ENCODE assay signal across 8 cellular contexts in the genomic region with DNA sequence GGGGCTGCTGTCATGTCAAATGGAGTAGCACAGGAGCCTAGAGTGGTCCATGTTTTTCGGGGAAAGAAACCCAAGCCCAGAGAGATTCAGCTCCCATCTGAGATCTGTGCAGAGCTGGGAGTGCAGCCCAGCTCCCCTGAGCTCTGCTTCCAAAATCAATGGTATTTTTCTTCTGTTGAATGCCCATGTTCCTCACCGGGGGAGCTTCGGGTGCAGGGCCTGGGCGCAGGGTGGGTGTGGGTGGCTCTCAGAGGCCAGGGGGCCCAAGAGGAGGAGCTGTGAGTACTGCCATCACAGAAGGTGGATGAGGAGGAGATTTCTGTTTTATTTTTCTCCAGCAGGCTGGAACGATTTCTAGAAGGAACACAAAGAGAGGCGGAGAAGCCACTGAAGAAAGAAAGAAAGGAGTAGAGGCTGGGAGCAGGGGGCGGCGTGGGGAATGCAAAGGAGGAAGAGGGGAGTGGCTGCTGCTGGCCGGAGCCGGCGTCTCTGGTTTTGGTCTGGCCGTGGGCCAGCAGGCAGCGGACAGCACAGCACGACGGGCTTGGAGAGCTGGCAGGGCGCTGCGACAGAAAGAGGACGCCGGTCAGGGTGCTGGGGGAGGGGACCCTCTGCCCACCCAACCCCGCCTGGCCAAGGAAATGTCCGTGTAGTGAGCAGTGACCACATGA.
DNase-seq lines count a peak whose midpoint lies in the region; ATAC-seq, FAIRE-seq and TF ChIP-seq lines count a peak whose summit lies in the region.
"Had no signal": no experiment of that assay in that cellular context is flagged by ENCODE, and none has a peak within 500 bp of the region (broad histone marks: within the 10 kb centered on the region; RNA-seq: fewer than 3 reads in every experiment).

No MANE protein-coding gene starts in this region.

- 60% methylated on average over 21 of the region's 21 CpGs for WGBS in thymus

- H3K27ac ChIP-seq in breast epithelium: peak overlapping the region; percentile 42 to 54
- H3K27ac ChIP-seq in thymus (ENCODE audit: low read depth): peak overlapping the region; percentile 5

- no peak for TF ChIP-seq POLR2A in breast epithelium (IDR thresholded peaks at IDR 0.05)

- H3K9me3 ChIP-seq in breast epithelium (no peaks in the 10 kb centered on the region), thymus (ENCODE audit: control insufficient read depth) (no peaks in the 10 kb centered on the region)

- H3K36me3 ChIP-seq in breast epithelium (no peaks in the 10 kb centered on the region), thymus (ENCODE audit: control insufficient read depth, insufficient read depth) (no peaks in the 10 kb centered on the region)

- no peak for TF ChIP-seq CTCF in breast epithelium (IDR thresholded peaks at IDR 0.05)

- H3K4me3 ChIP-seq in breast epithelium (peak overlapping the region; percentile 17 to 55 (median 38)), thymus (ENCODE audit: low read length) (no peak overlapping the region)

- TF ChIP-seq EP300 in Ishikawa (IDR thresholded peaks at IDR 0.05; ENCODE audit: borderline replicate concordance): peak; percentile 72; the same call in 1 of the 2 replicates

- FAIRE-seq in GM19239 (lab: Jason Lieb, UNC): no peak

- intact Hi-C loops in breast epithelium (cut with DNase I; ENCODE audit: low total_unique reads): no loop called here

- no peaks in the 10 kb centered on the region for H3K27me3 ChIP-seq in breast epithelium
- no peaks in the 10 kb centered on the region for H3K27me3 ChIP-seq in thymus (ENCODE audit: control insufficient read depth, insufficient read depth)

- no peak; the same call in 1 of the 2 replicates for TF ChIP-seq RAD21 in Ishikawa (IDR thresholded peaks at IDR 0.05; ENCODE audit: low read depth)

- peak in 1 of 2 donors; percentile 25 for DNase-seq in breast epithelium (ENCODE audit: low spot score in 2 of 2)
- DNase-seq in left lobe of liver (ENCODE audit: low spot score): peak; percentile 53
- DNase-seq in NOMO-1 treated with dmso at 0.1 percent for 144 hours (lab: John Stamatoyannopoulos, UW; ENCODE audit: unreplicated experiment): no peak
- DNase-seq in GM19239 (ENCODE audit: insufficient read length, low spot score): no peak
- no peak for DNase-seq in activated gamma-delta T cell treated with Interleukin-2 at 50 U/mL for 16 hours
- DNase-seq: naive B cell had no signal

- peak; percentile 59 for ATAC-seq in left lobe of liver

- H3K4me1 ChIP-seq in breast epithelium (peaks cover 0 to 19% of the 10 kb centered on the region in 2 donors), thymus (ENCODE audit: control insufficient read depth, insufficient read depth, low read length) (no peaks in the 10 kb centered on the region)

TF ChIP-seq in Ishikawa, 13 proteins besides CTCF, POLR2A, EP300 and RAD21:
- TF ChIP-seq TAF1 (IDR thresholded peaks at IDR 0.05; ENCODE audit: low read depth) (no peak), FOXM1 (IDR thresholded peaks at IDR 0.05; ENCODE audit: borderline replicate concordance, low read depth) (no peak), CREB1 (IDR thresholded peaks at IDR 0.05; ENCODE audit: low read depth) (no peak), EGR1 (IDR thresholded peaks at IDR 0.05) (no peak), CEBPB (IDR thresholded peaks at IDR 0.05) (no peak), TEAD4 (IDR thresholded peaks at IDR 0.05) (peak; percentile 64; the same call in 1 of the 2 replicates), TCF12 (IDR thresholded peaks at IDR 0.05; ENCODE audit: low read depth) (peak; percentile 78), ZBTB7A (IDR thresholded peaks at IDR 0.05; ENCODE audit: low read depth) (peak; percentile 89), NFIC (IDR thresholded peaks at IDR 0.05) (peak; percentile 89), YY1 (IDR thresholded peaks at IDR 0.05; ENCODE audit: low read depth) (no peak)
- TF ChIP-seq, protein P1, sequence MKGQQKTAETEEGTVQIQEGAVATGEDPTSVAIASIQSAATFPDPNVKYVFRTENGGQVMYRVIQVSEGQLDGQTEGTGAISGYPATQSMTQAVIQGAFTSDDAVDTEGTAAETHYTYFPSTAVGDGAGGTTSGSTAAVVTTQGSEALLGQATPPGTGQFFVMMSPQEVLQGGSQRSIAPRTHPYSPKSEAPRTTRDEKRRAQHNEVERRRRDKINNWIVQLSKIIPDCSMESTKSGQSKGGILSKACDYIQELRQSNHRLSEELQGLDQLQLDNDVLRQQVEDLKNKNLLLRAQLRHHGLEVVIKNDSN (IDR thresholded peaks at IDR 0.05): peak; percentile 22; the same call in 1 of the 2 replicates
- TF ChIP-seq, protein P2, sequence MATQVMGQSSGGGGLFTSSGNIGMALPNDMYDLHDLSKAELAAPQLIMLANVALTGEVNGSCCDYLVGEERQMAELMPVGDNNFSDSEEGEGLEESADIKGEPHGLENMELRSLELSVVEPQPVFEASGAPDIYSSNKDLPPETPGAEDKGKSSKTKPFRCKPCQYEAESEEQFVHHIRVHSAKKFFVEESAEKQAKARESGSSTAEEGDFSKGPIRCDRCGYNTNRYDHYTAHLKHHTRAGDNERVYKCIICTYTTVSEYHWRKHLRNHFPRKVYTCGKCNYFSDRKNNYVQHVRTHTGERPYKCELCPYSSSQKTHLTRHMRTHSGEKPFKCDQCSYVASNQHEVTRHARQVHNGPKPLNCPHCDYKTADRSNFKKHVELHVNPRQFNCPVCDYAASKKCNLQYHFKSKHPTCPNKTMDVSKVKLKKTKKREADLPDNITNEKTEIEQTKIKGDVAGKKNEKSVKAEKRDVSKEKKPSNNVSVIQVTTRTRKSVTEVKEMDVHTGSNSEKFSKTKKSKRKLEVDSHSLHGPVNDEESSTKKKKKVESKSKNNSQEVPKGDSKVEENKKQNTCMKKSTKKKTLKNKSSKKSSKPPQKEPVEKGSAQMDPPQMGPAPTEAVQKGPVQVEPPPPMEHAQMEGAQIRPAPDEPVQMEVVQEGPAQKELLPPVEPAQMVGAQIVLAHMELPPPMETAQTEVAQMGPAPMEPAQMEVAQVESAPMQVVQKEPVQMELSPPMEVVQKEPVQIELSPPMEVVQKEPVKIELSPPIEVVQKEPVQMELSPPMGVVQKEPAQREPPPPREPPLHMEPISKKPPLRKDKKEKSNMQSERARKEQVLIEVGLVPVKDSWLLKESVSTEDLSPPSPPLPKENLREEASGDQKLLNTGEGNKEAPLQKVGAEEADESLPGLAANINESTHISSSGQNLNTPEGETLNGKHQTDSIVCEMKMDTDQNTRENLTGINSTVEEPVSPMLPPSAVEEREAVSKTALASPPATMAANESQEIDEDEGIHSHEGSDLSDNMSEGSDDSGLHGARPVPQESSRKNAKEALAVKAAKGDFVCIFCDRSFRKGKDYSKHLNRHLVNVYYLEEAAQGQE (IDR thresholded peaks at IDR 0.05; ENCODE audit: low read depth): no peak
- TF ChIP-seq, protein P3, sequence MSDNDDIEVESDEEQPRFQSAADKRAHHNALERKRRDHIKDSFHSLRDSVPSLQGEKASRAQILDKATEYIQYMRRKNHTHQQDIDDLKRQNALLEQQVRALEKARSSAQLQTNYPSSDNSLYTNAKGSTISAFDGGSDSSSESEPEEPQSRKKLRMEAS (IDR thresholded peaks at IDR 0.05): peak; percentile 38; the same call in 1 of the 2 replicates
